Comparison of ENCODE assay signal across 14 cellular contexts in genomic region chr9:89340332-89340731, GRCh38. TPM values are rescaled to one million over a fixed set of nuclear protein-coding genes. Genes with fewer than 3 reads are reported as not detected.
A peak's percentile ranks its signal among the peaks of the same experiment; 100 is the strongest.
DNase-seq lines count a peak whose midpoint lies in the region; ATAC-seq lines count a peak whose summit lies in the region.
"Had no signal": no experiment of that assay in that cellular context is flagged by ENCODE, and none has a peak within 500 bp of the region (broad histone marks: within the 10 kb centered on the region; RNA-seq: fewer than 3 reads in every experiment).

No MANE protein-coding gene starts in this region.

- no peaks in the 10 kb centered on the region for H3K27me3 Mint-ChIP-seq in activated naive CD8-positive, alpha-beta T cell
- H3K27me3 Mint-ChIP-seq: memory B cell had no signal

- H3K27ac Mint-ChIP-seq in activated naive CD8-positive, alpha-beta T cell: peak overlapping the region; percentile 79
- H3K27ac Mint-ChIP-seq: CD14-positive monocyte, memory B cell had no signal

- peaks cover 41% of the 10 kb centered on the region for H3K36me3 Mint-ChIP-seq in activated naive CD8-positive, alpha-beta T cell

- ATAC-seq in GM18858 (IDR thresholded peaks at IDR 0.05; ENCODE audit: unreplicated experiment) (peak; percentile 61), GM19395 (IDR thresholded peaks at IDR 0.05; ENCODE audit: unreplicated experiment) (peak; percentile 72), HG02981 (IDR thresholded peaks at IDR 0.05; ENCODE audit: unreplicated experiment) (peak; percentile 71), GM21825 (IDR thresholded peaks at IDR 0.05; ENCODE audit: unreplicated experiment) (no peak), left ventricle myocardium superior (no peak)

- no peak overlapping the region for H3K4me3 Mint-ChIP-seq in activated naive CD8-positive, alpha-beta T cell
- H3K4me3 Mint-ChIP-seq: CD14-positive monocyte, memory B cell had no signal

- H3K4me1 Mint-ChIP-seq in activated naive CD8-positive, alpha-beta T cell (ENCODE audit: low read depth): peaks cover 34% of the 10 kb centered on the region
- H3K4me1 Mint-ChIP-seq: CD14-positive monocyte had no signal

- no peaks in the 10 kb centered on the region for H3K9me3 Mint-ChIP-seq in activated naive CD8-positive, alpha-beta T cell (ENCODE audit: low read depth)
- H3K9me3 Mint-ChIP-seq: memory B cell had no signal

- DNase-seq in NCI-H2171 treated with DMSO at 0.1 percent for 48 hours (lab: John Stamatoyannopoulos, UW): no peak
- no peak for DNase-seq in left ventricle myocardium superior
- DNase-seq: aorta, IMR-90, NCI-H1105 treated with DMSO at 0.1 percent for 48 hours, NCI-H446 treated with DMSO at 0.1 percent for 48 hours, Peyer's patch had no signal

- intact Hi-C loops in left ventricle myocardium superior (cut with micrococcal nuclease): no loop called here

RNA-seq across cellular contexts. Expression of gene SECISBP2, which starts 22.0 kb away (rescaled TPM):
- 15.7 TPM for total RNA-seq in left ventricle myocardium superior

RNA-seq across cellular contexts. Expression of gene CKS2, which starts 29.3 kb away (rescaled TPM):
- total RNA-seq in left ventricle myocardium superior: 11.2 TPM

Comparison
In these comparisons a context has a peak if more than half of its experiments do, and no peak if none do; other contexts are left out.
1. ATAC-seq: peak in GM18858 (single experiment), GM19395 (single experiment) and HG02981 (single experiment); none in GM21825 (single experiment) and left ventricle myocardium superior (single experiment).